Comparison of ENCODE assay signal across 19 cellular contexts in genomic region chr13:97354808-97355207, GRCh38.
A peak's percentile ranks its signal among the peaks of the same experiment; 100 is the strongest.
DNase-seq lines count a peak whose midpoint lies in the region; ATAC-seq, FAIRE-seq and TF ChIP-seq lines count a peak whose summit lies in the region.
"Had no signal": no experiment of that assay in that cellular context is flagged by ENCODE, and none has a peak within 500 bp of the region (broad histone marks: within the 10 kb centered on the region; RNA-seq: fewer than 3 reads in every experiment).

No MANE protein-coding gene starts in this region.

- CTCF ChIA-PET in GM10248 (lab: Yijun Ruan, JAX): interaction anchor here (0.8 to 13.5 kb wide), 2 partner anchors 11 to 243 kb away, joined by 4 to 237 read pairs; no protein-coding TSS in a partner anchor

- no peaks in the 10 kb centered on the region for H3K9me2 ChIP-seq in MM.1S (replicated peaks; ENCODE audit: insufficient read depth, low read length)

- H3K27ac ChIP-seq in astrocyte (ENCODE audit: low read depth, low read length) (no peak overlapping the region), temporal lobe (ENCODE audit: low read depth, low read length) (peak overlapping the region; percentile 69), MM.1S (ENCODE audit: low read length) (no peak overlapping the region)
- H3K27ac ChIP-seq: C4-2B had no signal

- H2AFZ ChIP-seq in astrocyte (ENCODE audit: low read depth, low read length) (no peak overlapping the region), MM.1S (ENCODE audit: low read length) (no peak overlapping the region)

- H3K27ac Mint-ChIP-seq in HFFc6 (peak overlapping the region; percentile 52), astrocyte (ENCODE audit: unreplicated experiment) (no peak overlapping the region), memory B cell (peak overlapping the region; percentile 65)

- H3K36me3 Mint-ChIP-seq in HFFc6 (ENCODE audit: low read depth): peaks cover 61% of the 10 kb centered on the region
- H3K36me3 Mint-ChIP-seq in astrocyte (ENCODE audit: low read depth, unreplicated experiment): peaks cover 24% of the 10 kb centered on the region
- peaks cover 33% of the 10 kb centered on the region for H3K36me3 Mint-ChIP-seq in memory B cell

- TF ChIP-seq CTCF in HFFc6 (IDR thresholded peaks at IDR 0.05) (no peak), astrocyte (IDR thresholded peaks at IDR 0.05; ENCODE audit: insufficient read depth, low read depth, low read length) (no peak), MM.1S (IDR thresholded peaks at IDR 0.05; ENCODE audit: low read length) (no peak), GM10248 (IDR thresholded peaks at IDR 0.05; ENCODE audit: control extremely low read depth, extremely low read depth, low read depth, missing control alignments) (no peak)

- H3K79me2 ChIP-seq in astrocyte (ENCODE audit: insufficient read depth, low read length): no peaks in the 10 kb centered on the region
- H3K79me2 ChIP-seq in MM.1S (ENCODE audit: low read length): no peaks in the 10 kb centered on the region

- H3K9me3 ChIP-seq in astrocyte (ENCODE audit: insufficient read depth, low read depth, low read length) (no peaks in the 10 kb centered on the region), MM.1S (replicated peaks; ENCODE audit: insufficient read depth, low read length) (no peaks in the 10 kb centered on the region)

- DNase-seq in HFFc6 (no peak), astrocyte (ENCODE audit: low read depth) (no peak), memory B cell (ENCODE audit: low spot score in 2 of 2) (no peak), MM.1S (no peak), GM10248 (ENCODE audit: extremely low spot score) (no peak), hepatic stellate cell (ENCODE audit: low spot score) (no peak)
- DNase-seq: ACHN, DMS 273 treated with DMSO at 0.1 percent for 48 hours, DND-41, GOT3, NCI-H1105 treated with DMSO at 0.1 percent for 48 hours, NCI-H1694, NCI-H510A, NCI-H774, OCI-M1, RPMI8226, SHP77 treated with DMSO at 0.1 percent for 48 hours had no signal

- H3K4me3 Mint-ChIP-seq in HFFc6: no peak overlapping the region
- no peak overlapping the region for H3K4me3 Mint-ChIP-seq in astrocyte (ENCODE audit: unreplicated experiment)
- no peak overlapping the region for H3K4me3 Mint-ChIP-seq in memory B cell

- H3K4me2 ChIP-seq in astrocyte (ENCODE audit: low read length): no peak overlapping the region
- no peak overlapping the region for H3K4me2 ChIP-seq in MM.1S (ENCODE audit: low read depth, low read length)

- ATAC-seq in memory B cell (ENCODE audit: low read depth): no peak

- H3K9ac ChIP-seq in astrocyte (ENCODE audit: low read length): no peak overlapping the region
- H3K9ac ChIP-seq in MM.1S (ENCODE audit: low read length): no peak overlapping the region

- H3F3A ChIP-seq in MM.1S (ENCODE audit: insufficient read depth, low read length): no peaks in the 10 kb centered on the region

- H3K9me3 Mint-ChIP-seq in HFFc6 (no peaks in the 10 kb centered on the region; the same call in 1 of the 2 replicates), astrocyte (ENCODE audit: unreplicated experiment) (peaks cover 4% of the 10 kb centered on the region), memory B cell (no peaks in the 10 kb centered on the region)

- H3K4me1 ChIP-seq in astrocyte (ENCODE audit: insufficient read depth, low read length): no peaks in the 10 kb centered on the region
- H3K4me1 ChIP-seq in MM.1S (ENCODE audit: low read length): no peaks in the 10 kb centered on the region

- H3K36me3 ChIP-seq in astrocyte (ENCODE audit: insufficient read depth, low read length) (peaks cover 32% of the 10 kb centered on the region), MM.1S (replicated peaks; ENCODE audit: insufficient read depth, low read length) (no peaks in the 10 kb centered on the region)

- H4K20me1 ChIP-seq in astrocyte (ENCODE audit: insufficient read depth, low read length) (no peaks in the 10 kb centered on the region), MM.1S (ENCODE audit: insufficient read depth, low read length) (no peaks in the 10 kb centered on the region)

- FAIRE-seq in astrocyte (lab: Jason Lieb, UNC): peak; percentile 58

- H3K27me3 ChIP-seq in astrocyte (ENCODE audit: insufficient read depth, low read length) (no peaks in the 10 kb centered on the region), MM.1S (replicated peaks; ENCODE audit: insufficient read depth, low read length) (no peaks in the 10 kb centered on the region)

- peaks cover 32% of the 10 kb centered on the region for H3K4me1 Mint-ChIP-seq in HFFc6 (ENCODE audit: low read depth)
- peaks cover 5% of the 10 kb centered on the region for H3K4me1 Mint-ChIP-seq in astrocyte (ENCODE audit: low read depth, unreplicated experiment)
- peaks cover 3% of the 10 kb centered on the region for H3K4me1 Mint-ChIP-seq in memory B cell

- peaks cover 3% of the 10 kb centered on the region for H3K27me3 Mint-ChIP-seq in HFFc6 (ENCODE audit: insufficient read depth)
- no peaks in the 10 kb centered on the region for H3K27me3 Mint-ChIP-seq in astrocyte (ENCODE audit: low read depth, unreplicated experiment)
- H3K27me3 Mint-ChIP-seq in memory B cell: no peaks in the 10 kb centered on the region

- H3K4me3 ChIP-seq in astrocyte (ENCODE audit: insufficient read depth, low read depth, low read length) (no peak overlapping the region), MM.1S (ENCODE audit: low read length) (no peak overlapping the region)

- POLR2A ChIA-PET in GM10248 (lab: Yijun Ruan, JAX): no interaction called here
